8 cellular contexts compared by ENCODE assay signal in the genomic region with DNA sequence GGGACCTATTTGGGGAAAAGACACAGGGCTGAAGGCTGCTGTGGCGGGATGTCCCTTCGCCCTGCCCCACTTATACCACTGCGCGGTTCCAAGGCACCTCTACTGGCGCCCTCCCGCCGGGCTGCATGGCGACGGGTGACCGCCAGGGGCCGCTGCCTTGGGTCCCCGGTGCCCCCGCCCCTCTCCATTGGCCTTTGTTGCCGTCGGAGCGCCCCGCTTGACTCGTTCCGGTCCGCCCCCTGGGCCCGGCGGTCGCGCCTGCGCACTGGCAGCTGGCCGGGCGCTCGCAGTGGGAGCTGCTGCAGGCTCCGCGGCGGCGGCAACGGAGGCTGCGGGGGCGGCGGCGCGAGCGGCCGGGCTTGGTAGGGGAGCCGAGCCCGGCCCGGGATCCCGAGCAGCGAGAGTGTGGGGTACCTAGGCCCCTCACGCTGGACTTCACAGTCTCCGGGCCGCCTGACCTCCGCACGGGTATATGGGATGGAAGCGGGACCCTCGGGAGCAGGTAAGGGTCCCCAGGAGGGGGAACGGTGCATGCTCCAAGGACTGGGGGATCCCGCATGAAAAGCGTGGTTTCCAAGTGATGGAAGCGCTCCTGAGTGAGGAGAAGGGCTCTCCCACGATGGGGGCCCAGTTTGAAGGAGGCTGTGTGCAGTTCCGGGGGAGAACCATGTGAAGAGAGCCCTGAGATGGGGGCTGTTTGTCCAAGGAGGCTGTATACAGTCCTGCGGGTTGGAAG. TPM values are rescaled to one million over a fixed set of nuclear protein-coding genes. Genes with fewer than 3 reads are reported as not detected.
DNase-seq lines count a peak whose midpoint lies in the region; ATAC-seq and TF ChIP-seq lines count a peak whose summit lies in the region.

A gene (plus strand): TSS at position 265 of the 736 bp plus-strand sequence. CDS start 213 bp downstream, at position 478.

- peak within 1 kb of the TSS; percentile 80 for H3K27ac Mint-ChIP-seq in activated B cell treated with CpG ODN at 0.5 μM for 24 hours

- CTCF ChIA-PET in activated B cell treated with CpG ODN at 0.5 μM for 24 hours (lab: Charles Lee) = interaction anchor here (0.6 to 1.4 kb wide), 8 partner anchors 9 to 109 kb away, joined by 3 to 7 read pairs (median 5); a partner anchor contains a TSS

- TF ChIP-seq CTCF in AG10803 (conservative IDR thresholded peaks at IDR 0.05; ENCODE audit: low read length) = peak; percentile 71
- TF ChIP-seq CTCF in activated B cell treated with CpG ODN at 0.5 μM for 24 hours (IDR thresholded peaks at IDR 0.05) = peak; percentile 52
- TF ChIP-seq CTCF in spleen (IDR thresholded peaks at IDR 0.05 in 8 of 11, conservative IDR thresholded peaks at IDR 0.05 in 3 of 11) = peak; percentile 94 to 100 (median 99)

- 0 to 1% (median 0%) methylated on average over 25 to 59 of the region's 59 CpGs for WGBS in spleen, 5 donors

- intact Hi-C loops in activated B cell treated with CpG ODN at 0.5 μM for 24 hours (cut with micrococcal nuclease) (loop anchor here (1.0 to 10.0 kb wide), 6 partner anchors 11 to 422 kb away; a partner anchor contains a TSS), spleen (cut with DNase I; ENCODE audit: low total_unique reads) (loop anchor here (10.0 kb wide), 1 partner anchor 52 kb away; a partner anchor contains a TSS)

- no peaks in the 10 kb centered on the region for H3K27me3 ChIP-seq in spleen (replicated peaks in 1 of 7)

- H3K4me3 ChIP-seq in AG10803 (ENCODE audit: low read length) = peak within 1 kb of the TSS; percentile 99
- peak within 1 kb of the TSS; percentile 80 to 100 (median 96) for H3K4me3 ChIP-seq in spleen

- peaks cover 19 to 55% (median 52%) of the 10 kb centered on the region in 6 donors for H3K4me1 ChIP-seq in spleen

- no peaks in the 10 kb centered on the region for H3K9me3 ChIP-seq in spleen

- ATAC-seq in GM19025 (IDR thresholded peaks at IDR 0.05; ENCODE audit: low read depth, unreplicated experiment) = peak; percentile 89
- peak; percentile 91 for ATAC-seq in HG03280 (IDR thresholded peaks at IDR 0.05; ENCODE audit: unreplicated experiment)
- ATAC-seq in activated B cell treated with CpG ODN at 0.5 μM for 24 hours (ENCODE audit: low read depth) = peak; percentile 96

- H3K27me3 Mint-ChIP-seq in activated B cell treated with CpG ODN at 0.5 μM for 24 hours = peaks cover 4% of the 10 kb centered on the region

- H3K4me3 Mint-ChIP-seq in activated B cell treated with CpG ODN at 0.5 μM for 24 hours = peak within 1 kb of the TSS; percentile 95

- no peaks in the 10 kb centered on the region for H3K9me3 Mint-ChIP-seq in activated B cell treated with CpG ODN at 0.5 μM for 24 hours

- peak in 1 of 3 donors; percentile 86 for TF ChIP-seq POLR2A in spleen (IDR thresholded peaks at IDR 0.05)

- H3K36me3 Mint-ChIP-seq in activated B cell treated with CpG ODN at 0.5 μM for 24 hours (ENCODE audit: low read depth) = peaks cover 4% of the 10 kb centered on the region

- H3K36me3 ChIP-seq in spleen = peaks cover 0 to under 1% (median 0%) of the 10 kb centered on the region in 6 donors

- H3K27ac ChIP-seq in caudate nucleus (ENCODE audit: low read depth, low read length) (peak within 1 kb of the TSS; percentile 80), spleen (peak within 1 kb of the TSS; percentile 79 to 91 (median 88))

- peaks cover 47% of the 10 kb centered on the region for H3K4me1 Mint-ChIP-seq in activated B cell treated with CpG ODN at 0.5 μM for 24 hours

- POLR2A ChIA-PET in activated B cell treated with CpG ODN at 0.5 μM for 24 hours (lab: Charles Lee) = interaction anchor here (0.8 to 2.0 kb wide), 5 partner anchors 9 to 61 kb away, joined by 3 to 25 read pairs (median 6); a partner anchor contains a TSS

- peak; percentile 90 for DNase-seq in AG10803 (ENCODE audit: low read depth)
- peak; percentile 92 for DNase-seq in NCI-H345 (lab: John Stamatoyannopoulos, UW)
- DNase-seq in activated B cell treated with CpG ODN at 0.5 μM for 24 hours = peak; percentile 98
- DNase-seq in caudate nucleus (lab: John Stamatoyannopoulos, UW) = peak; percentile 20 to 95 (median 89)
- peak; percentile 91 for DNase-seq in inferior parietal cortex (ENCODE audit: extremely low spot score)
- peak; percentile 99 for DNase-seq in spleen

RNA-seq across cellular contexts. Expression of the gene that starts here (rescaled TPM):
- total RNA-seq in activated B cell treated with CpG ODN at 0.5 μM for 24 hours (30.3 and 34.3 TPM in 2 replicates), spleen (10 to 100 TPM; 27.4 to 38.2 (median 32.4) TPM)
- 1 to 10 TPM; 2.3 to 4.3 (median 2.9) TPM for polyA plus RNA-seq in spleen

Comparison
In these comparisons a context has a peak if more than half of its experiments do, and no peak if none do; other contexts are left out.
1. Peak in every context shown above with its lines: DNase-seq, ATAC-seq, H3K4me3 ChIP-seq and H3K27ac ChIP-seq.